Comparison of ENCODE assay signal across 18 cellular contexts in the genomic region with DNA sequence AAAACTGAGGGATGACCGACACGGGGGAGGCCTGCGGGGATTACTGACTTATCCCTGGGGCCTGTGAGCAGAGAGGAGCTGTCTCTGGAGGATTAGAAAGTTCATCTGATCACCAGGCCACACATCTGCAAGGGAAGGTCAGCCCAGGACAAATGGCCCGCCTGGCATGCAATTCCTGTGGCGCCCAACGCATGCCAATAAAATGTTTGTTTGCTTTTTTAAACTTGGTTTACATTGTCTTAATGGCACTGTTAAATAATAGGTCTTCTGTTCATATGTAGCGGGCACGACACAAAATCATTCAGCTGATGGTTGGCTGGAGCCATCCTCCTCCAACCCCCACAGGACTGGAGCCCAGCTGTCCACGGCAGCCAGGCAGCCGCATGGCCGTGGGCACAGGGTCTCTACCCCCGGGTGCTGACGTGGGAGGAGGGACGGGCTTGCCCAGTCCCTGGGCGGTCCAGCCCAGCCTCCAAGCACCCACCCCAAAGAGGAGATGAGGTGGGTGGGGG. TPM values are rescaled to one million over a fixed set of nuclear protein-coding genes. Genes with fewer than 3 reads are reported as not detected.
DNase-seq lines count a peak whose midpoint lies in the region; ATAC-seq, FAIRE-seq and TF ChIP-seq lines count a peak whose summit lies in the region.
"Had no signal": no experiment of that assay in that cellular context is flagged by ENCODE, and none has a peak within 500 bp of the region (broad histone marks: within the 10 kb centered on the region; RNA-seq: fewer than 3 reads in every experiment).

No MANE protein-coding gene starts in this region.

- 72 to 89% (median 81%) methylated on average over 9 to 15 of the region's 15 CpGs for WGBS in heart left ventricle, 4 donors
- 81% methylated on average over 14 of the region's 15 CpGs; no CpG with 5 or more reads in 1 of the 2 experiments for WGBS in H1 (ENCODE audit: extremely low coverage in 1 of 2, insufficient coverage in 1 of 2, insufficient read length in 1 of 2, insufficient replicate concordance in 2 of 2, low coverage in 1 of 2, low lambda C conversion rate in 2 of 2, missing lambda C conversion rate in 1 of 2), 2 experiments

- POLR2A ChIA-PET in H1 (lab: Charles Lee; ENCODE audit: partially characterized antibody) (interaction anchor here (1.0 to 1.4 kb wide), 3 partner anchors 8 to 94 kb away, joined by 3 read pairs; no protein-coding TSS in a partner anchor), A673 (lab: Charles Lee; ENCODE audit: low non-redundant PET) (no interaction called here)

- no peak overlapping the region for H3K4ac ChIP-seq in H1 (replicated peaks; ENCODE audit: insufficient read length, low read depth, low read length)

- TF ChIP-seq EP300 in H1 (IDR thresholded peaks at IDR 0.05; ENCODE audit: borderline replicate concordance in 1 of 2, low read depth in 2 of 2, low read length in 2 of 2) = no peak

- no peak for TF ChIP-seq RAD21 in H1 (IDR thresholded peaks at IDR 0.05 in 1 of 2, conservative IDR thresholded peaks at IDR 0.05 in 1 of 2; ENCODE audit: low read depth in 2 of 2, low read length in 2 of 2)

- H3K56ac ChIP-seq in H1 (replicated peaks; ENCODE audit: insufficient read length, low read depth, low read length) = no peak overlapping the region

- no peak overlapping the region for H2BK120ac ChIP-seq in H1 (replicated peaks; ENCODE audit: low read depth, low read length)

- H2BK20ac ChIP-seq in H1 (ENCODE audit: low read length) = no peak overlapping the region

- no peak overlapping the region for H3K9ac ChIP-seq in H1 (replicated peaks in 1 of 4; ENCODE audit: extremely low read depth in 1 of 4, low read depth in 3 of 4, low read length in 3 of 4)
- H3K9ac ChIP-seq: parathyroid adenoma had no signal

- no peak for TF ChIP-seq CTCF in heart left ventricle (IDR thresholded peaks at IDR 0.05)
- no peak for TF ChIP-seq CTCF in H1 (IDR thresholded peaks at IDR 0.05; ENCODE audit: control extremely low read depth in 1 of 3, insufficient read depth in 1 of 3, low read depth in 1 of 3, low read length in 3 of 3)
- no peak for TF ChIP-seq CTCF in A673 (conservative IDR thresholded peaks at IDR 0.05; ENCODE audit: low read depth, low read length)

- DNase-seq in Right ventricle myocardium inferior (ENCODE audit: missing footprints) (peak; percentile 22), heart left ventricle (no peak), NCI-H748 (lab: John Stamatoyannopoulos, UW; ENCODE audit: unreplicated experiment) (peak; percentile 85), H1 (ENCODE audit: low read depth in 1 of 2, low spot score in 2 of 2) (no peak), urothelium cell line (ENCODE audit: low spot score) (peak; percentile 79), amygdala (lab: John Stamatoyannopoulos, UW) (no peak), A673 (ENCODE audit: low spot score) (no peak)
- DNase-seq: ACHN; activated CD4-positive, alpha-beta T cell treated with anti-CD3 and anti-CD28 coated beads for 36 hours; activated T-cell treated with anti-CD3 and anti-CD28 coated beads, Interleukin-2, amount 50 U/mL, for 1 hour; DMS79 treated with DMSO at 0.1 percent for 48 hours; esophagus squamous epithelium; mesenchymal stem cell; NCI-H2029 treated with DMSO at 0.1 percent for 48 hours had no signal

- no TSS peak for BruUV-seq in A673 (replicated peaks; lab: Mats Ljungman, UMichigan)

- FAIRE-seq in H1 (lab: Jason Lieb, UNC) (no peak), urothelium cell line (lab: Jason Lieb, UNC) (peak; percentile 95)
- FAIRE-seq: GM12891 had no signal

- H3K79me1 ChIP-seq in H1 (ENCODE audit: low read depth, low read length) = no peaks in the 10 kb centered on the region

- H3K27ac ChIP-seq in heart left ventricle = no peak overlapping the region
- H3K27ac ChIP-seq in H1 (ENCODE audit: low read depth, low read length) = no peak overlapping the region
- no peak overlapping the region for H3K27ac ChIP-seq in A673 (ENCODE audit: low read depth, low read length, poor library complexity, severe bottlenecking)
- H3K27ac ChIP-seq: parathyroid adenoma, tibial nerve had no signal

- H4K20me1 ChIP-seq in H1 (replicated peaks in 1 of 2; ENCODE audit: control insufficient read depth in 1 of 2, insufficient read depth in 2 of 2, low read length in 2 of 2) = peaks cover 2 to 9% of the 10 kb centered on the region in 2 experiments

- H3K27me3 ChIP-seq in heart left ventricle = peaks cover 17 to 39% (median 26%) of the 10 kb centered on the region in 9 donors
- H3K27me3 ChIP-seq in H1 (replicated peaks in 1 of 4; ENCODE audit: control insufficient read depth in 3 of 4, extremely low read depth in 1 of 4, insufficient read depth in 3 of 4, low read length in 3 of 4) = peaks cover 15 to 38% (median 32%) of the 10 kb centered on the region in 4 experiments
- H3K27me3 ChIP-seq in A673 (replicated peaks; ENCODE audit: insufficient read depth, low read depth, low read length, poor library complexity) = peaks cover 19% of the 10 kb centered on the region

- no peaks in the 10 kb centered on the region for H3K36me3 ChIP-seq in heart left ventricle
- no peaks in the 10 kb centered on the region; a peak in 1 of 8 replicates for H3K36me3 ChIP-seq in H1 (ENCODE audit: control insufficient read depth in 2 of 4, insufficient read depth in 4 of 4, low read length in 3 of 4)
- H3K36me3 ChIP-seq in A673 (ENCODE audit: insufficient read depth, low read length, poor library complexity, severe bottlenecking) = no peaks in the 10 kb centered on the region
- H3K36me3 ChIP-seq: esophagus squamous epithelium, tibial nerve had no signal

- CTCF ChIA-PET in H1 (lab: Charles Lee; ENCODE audit: partially characterized antibody) = interaction anchor here (0.8 to 1.7 kb wide), 6 partner anchors 12 to 159 kb away, joined by 3 to 5 read pairs (median 4); no protein-coding TSS in a partner anchor
- CTCF ChIA-PET in A673 (lab: Charles Lee) = no interaction called here

- H2BK15ac ChIP-seq in H1 (ENCODE audit: low read length) = no peak overlapping the region

- H3K9me3 ChIP-seq in heart left ventricle (no peaks in the 10 kb centered on the region), H1 (ENCODE audit: insufficient read depth in 2 of 2, low read depth in 1 of 2, low read length in 1 of 2) (peaks cover 3 to 10% of the 10 kb centered on the region in 2 experiments; a peak in 2 of 4 replicates), A673 (ENCODE audit: low read depth, low read length, poor library complexity, severe bottlenecking) (no peaks in the 10 kb centered on the region)

- no peak overlapping the region for H2BK5ac ChIP-seq in H1 (ENCODE audit: low read depth, low read length)

- no peak overlapping the region for H4K91ac ChIP-seq in H1 (replicated peaks; ENCODE audit: insufficient read length, low read length)

- intact Hi-C loops in Right ventricle myocardium inferior (cut with DNase I) (no loop called here), heart left ventricle (cut with DNase I) (no loop called here), A673 (cut with micrococcal nuclease; ENCODE audit: unreplicated experiment) (no loop called here)

- H3K79me2 ChIP-seq in H1 (ENCODE audit: control insufficient read depth in 1 of 2, insufficient read depth in 2 of 2, low read length in 2 of 2) = no peaks in the 10 kb centered on the region
- H3K79me2 ChIP-seq: parathyroid adenoma had no signal

- 0 out of 2 replicates have a peak overlapping the region, but pooled peaks have one; percentile 5 for H2AK5ac ChIP-seq in H1 (ENCODE audit: low read depth, low read length)

- TF ChIP-seq POLR2A in heart left ventricle (IDR thresholded peaks at IDR 0.05) = no peak
- no peak for TF ChIP-seq POLR2A in H1 (IDR thresholded peaks at IDR 0.05; ENCODE audit: control extremely low read depth in 1 of 2, low read depth in 2 of 2, low read length in 2 of 2)

- peaks cover 3% of the 10 kb centered on the region; the same call in 1 of the 2 replicates for H3K23me2 ChIP-seq in H1 (ENCODE audit: low read depth, low read length)

- H4K5ac ChIP-seq in H1 (ENCODE audit: insufficient read length, low read depth, low read length) = no peak overlapping the region

- H3K18ac ChIP-seq in H1 (ENCODE audit: extremely low read depth, low read length) = no peak overlapping the region

- H2BK12ac ChIP-seq in H1 (ENCODE audit: low read depth, low read length) = no peak overlapping the region

- H3K4me1 ChIP-seq in heart left ventricle (peaks cover 0 to 15% (median 0%) of the 10 kb centered on the region in 12 donors), H1 (replicated peaks in 1 of 4; ENCODE audit: control insufficient read depth in 3 of 4, insufficient read depth in 4 of 4, low read length in 3 of 4) (peaks cover 0 to 3% (median under 1%) of the 10 kb centered on the region in 4 experiments; a peak in 2 of 7 replicates), A673 (ENCODE audit: insufficient read depth, low read length, poor library complexity, severe bottlenecking) (no peaks in the 10 kb centered on the region)
- H3K4me1 ChIP-seq: parathyroid adenoma had no signal

- no peak overlapping the region for H3K23ac ChIP-seq in H1 (ENCODE audit: insufficient read length)

- H3K4me2 ChIP-seq in H1 (ENCODE audit: insufficient read depth in 1 of 2, low read depth in 2 of 2, low read length in 2 of 2) = no peak overlapping the region

- ATAC-seq in Right ventricle myocardium inferior (no peak), heart left ventricle (no peak), HG03039 (IDR thresholded peaks at IDR 0.05; ENCODE audit: unreplicated experiment) (no peak)
- ATAC-seq: activated CD4-positive, alpha-beta T cell treated with anti-CD3 and anti-CD28 coated beads for 36 hours had no signal

- H2AFZ ChIP-seq in H1 (ENCODE audit: low read length) = no peak overlapping the region
- H2AFZ ChIP-seq: parathyroid adenoma had no signal

- H3K4me3 ChIP-seq in heart left ventricle (no peak overlapping the region), H1 (ENCODE audit: extremely low read depth in 1 of 4, insufficient read depth in 2 of 4, low read depth in 3 of 4, low read length in 4 of 4) (no peak overlapping the region), A673 (ENCODE audit: low read depth, low read length, poor library complexity, severe bottlenecking) (no peak overlapping the region)
- H3K4me3 ChIP-seq: esophagus squamous epithelium, tibial nerve had no signal

- H4K8ac ChIP-seq in H1 (ENCODE audit: extremely low read depth, insufficient read depth, low read length) = no peak overlapping the region

- no peak overlapping the region for H3K14ac ChIP-seq in H1 (ENCODE audit: insufficient read length)

RNA-seq across cellular contexts. Expression of gene SLC12A7, which starts 41.0 kb away (rescaled TPM):
- total RNA-seq in Right ventricle myocardium inferior (179 TPM), heart left ventricle (100 to 1,000 TPM in 7 of 9 donors, 10 to 100 TPM in 2; 77.0 to 159 (median 132) TPM), A673 (2021) (45.2 and 55.5 TPM in 2 replicates)
- polyA plus RNA-seq in heart left ventricle (10 to 100 TPM; 66.3 to 74.5 TPM), H1 (2011; rRNA removed) (23.5 and 37.5 TPM in 2 replicates)
- 38.6 and 39.7 TPM in 2 replicates for total RNA-seq in H1 (2021; fragmentation: NEBNext Ultra II Directional; extraction: Animal tissue kit (Norgen Biotek cat#: 25700))
- polyA plus RNA-seq in H1 (2011; cell fraction: cytosol; rRNA removed) = 26.4 TPM
- 181 TPM for polyA plus RNA-seq in H1 (2011; cell fraction: nucleus; rRNA removed)
- polyA plus RNA-seq in H1 (2012, experiment 1 of 2) = 27.4 to 47.0 TPM (median 38.9 TPM) in 4 replicates
- polyA plus RNA-seq in H1 (2012, experiment 2 of 2) = 19.5 TPM
- polyA plus RNA-seq in H1 (2013, experiment 1 of 2) = 27.2 TPM
- 24.9 TPM for polyA plus RNA-seq in H1 (2013, experiment 2 of 2)
- polyA minus RNA-seq in H1 (2011; rRNA and poly(A)+ RNA removed) = 23.8 and 28.1 TPM in 2 replicates
- polyA minus RNA-seq in H1 (2011; cell fraction: cytosol; rRNA and poly(A)+ RNA removed) = 33.8 TPM
- polyA minus RNA-seq in H1 (2011; cell fraction: nucleus; rRNA and poly(A)+ RNA removed) = 44.5 TPM

RNA-seq across cellular contexts. Expression of gene SLC6A19, which starts 48.6 kb away (rescaled TPM):
- not detected for total RNA-seq in Right ventricle myocardium inferior
- total RNA-seq in heart left ventricle = not detected
- polyA plus RNA-seq in heart left ventricle = not detected
- total RNA-seq in H1 (2021; fragmentation: NEBNext Ultra II Directional; extraction: Animal tissue kit (Norgen Biotek cat#: 25700)) = not detected in 2 replicates
- 0.02 and 0.03 TPM in 2 replicates for polyA plus RNA-seq in H1 (2011; rRNA removed)
- 0.03 TPM for polyA plus RNA-seq in H1 (2011; cell fraction: cytosol; rRNA removed)
- polyA plus RNA-seq in H1 (2011; cell fraction: nucleus; rRNA removed) = 0.06 TPM
- 0.05 TPM in 1 of 4 replicates, not detected in the others for polyA plus RNA-seq in H1 (2012, experiment 1 of 2)
- polyA plus RNA-seq in H1 (2012, experiment 2 of 2) = 0.03 TPM
- not detected for polyA plus RNA-seq in H1 (2013, experiment 1 of 2)
- 0.02 TPM for polyA plus RNA-seq in H1 (2013, experiment 2 of 2)
- 0.22 TPM in 1 of 2 replicates, not detected in the other for polyA minus RNA-seq in H1 (2011; rRNA and poly(A)+ RNA removed)
- not detected for polyA minus RNA-seq in H1 (2011; cell fraction: cytosol; rRNA and poly(A)+ RNA removed)
- not detected for polyA minus RNA-seq in H1 (2011; cell fraction: nucleus; rRNA and poly(A)+ RNA removed)
- total RNA-seq in A673 (2021) = not detected in 2 replicates
- total RNA-seq: activated CD4-positive, alpha-beta T cell treated with anti-CD3 and anti-CD28 coated beads for 36 hours; esophagus squamous epithelium had no signal

Comparison
In these comparisons a context has a peak if more than half of its experiments do, and no peak if none do; other contexts are left out.
1. DNase-seq: peak in Right ventricle myocardium inferior (single experiment), NCI-H748 (single experiment) and urothelium cell line (single experiment); none in heart left ventricle (0 of 5), H1 (0 of 2), amygdala (0 of 56) and A673 (single experiment).